ENCODE assay signal across 1 cellular context in genomic region chr9:75149841-75150241, GRCh38.
TF ChIP-seq lines count a peak whose summit lies in the region.

No MANE protein-coding gene starts in this region.

TF ChIP-seq in GM23338, 12 proteins besides CTCF, POLR2A, EP300 and RAD21 (continued from another document):
- no peak for TF ChIP-seq ETS1 (IDR thresholded peaks at IDR 0.05)
- TF ChIP-seq NANOG (IDR thresholded peaks at IDR 0.05; ENCODE audit: borderline replicate concordance), result no peak
- no peak for TF ChIP-seq ZNF331 (CRISPR knock-in tag; IDR thresholded peaks at IDR 0.05; ENCODE audit: low read depth)
- TF ChIP-seq CREB1 (CRISPR knock-in tag; IDR thresholded peaks at IDR 0.05; ENCODE audit: low read depth), result no peak
- no peak for TF ChIP-seq REST (IDR thresholded peaks at IDR 0.05; ENCODE audit: unreplicated experiment)
- TF ChIP-seq ZNF114 (CRISPR knock-in tag; IDR thresholded peaks at IDR 0.05), result no peak
TF ChIP-seq in GM23338: peak in this region for 0.
